In the genomic region with DNA sequence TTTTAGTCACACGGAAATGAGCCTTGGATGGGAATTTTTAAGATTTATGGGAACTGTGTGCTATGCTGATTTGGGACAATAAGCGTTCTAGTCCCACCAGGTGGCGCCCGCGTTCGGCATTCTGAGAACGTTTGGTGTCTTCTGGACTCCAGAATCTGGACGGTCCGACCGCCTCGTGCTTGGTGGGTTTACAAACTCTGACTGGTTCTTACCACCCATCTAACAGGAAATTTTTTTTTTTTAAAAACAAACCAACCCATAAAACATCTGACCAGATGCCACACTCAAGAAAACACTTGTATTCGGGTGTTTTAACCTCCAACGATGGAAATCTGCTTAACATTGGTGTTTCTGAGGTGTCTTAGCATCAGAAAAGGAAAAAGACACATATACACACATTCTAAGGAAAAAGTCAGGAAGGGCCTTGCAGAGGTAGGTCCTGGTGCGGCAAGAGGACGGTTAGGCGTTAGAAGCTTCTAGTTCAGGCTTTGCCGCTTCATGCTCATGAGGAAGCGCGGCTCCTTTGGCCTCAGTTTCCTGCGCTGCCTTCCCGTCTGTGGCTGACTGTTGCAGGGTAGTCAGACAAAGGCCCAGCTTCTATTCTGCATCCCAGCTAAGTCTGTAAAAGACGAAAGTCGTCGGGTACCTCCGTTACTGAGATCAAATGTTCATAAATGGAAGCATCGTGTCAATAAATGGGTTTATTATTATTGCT, we compare ENCODE assay signal across 1 cellular context.
TF ChIP-seq lines count a peak whose summit lies in the region.

No MANE protein-coding gene starts in this region.

TF ChIP-seq in SK-N-SH, 30 proteins besides CTCF, POLR2A, EP300 and RAD21 (continued from another document):
- TF ChIP-seq GABPA (IDR thresholded peaks at IDR 0.05; ENCODE audit: low read depth) (no peak), YY1 (IDR thresholded peaks at IDR 0.05; ENCODE audit: low read depth) (no peak), CHD2 (IDR thresholded peaks at IDR 0.05; ENCODE audit: low read length, partially characterized antibody) (no peak), ELF1 (IDR thresholded peaks at IDR 0.05) (no peak), SIN3A (IDR thresholded peaks at IDR 0.05; ENCODE audit: borderline replicate concordance, low read depth, low read length) (peak; percentile 47; the same call in 1 of the 2 replicates), POLR2AphosphoS5 (IDR thresholded peaks at IDR 0.05; ENCODE audit: low read depth, low read length) (no peak), NRF1 (IDR thresholded peaks at IDR 0.05; ENCODE audit: low read depth, low read length) (no peak)
- TF ChIP-seq, protein P1, sequence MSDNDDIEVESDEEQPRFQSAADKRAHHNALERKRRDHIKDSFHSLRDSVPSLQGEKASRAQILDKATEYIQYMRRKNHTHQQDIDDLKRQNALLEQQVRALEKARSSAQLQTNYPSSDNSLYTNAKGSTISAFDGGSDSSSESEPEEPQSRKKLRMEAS (IDR thresholded peaks at IDR 0.05; ENCODE audit: low read depth) = peak; percentile 75
